8 cellular contexts compared by ENCODE assay signal in the genomic region with DNA sequence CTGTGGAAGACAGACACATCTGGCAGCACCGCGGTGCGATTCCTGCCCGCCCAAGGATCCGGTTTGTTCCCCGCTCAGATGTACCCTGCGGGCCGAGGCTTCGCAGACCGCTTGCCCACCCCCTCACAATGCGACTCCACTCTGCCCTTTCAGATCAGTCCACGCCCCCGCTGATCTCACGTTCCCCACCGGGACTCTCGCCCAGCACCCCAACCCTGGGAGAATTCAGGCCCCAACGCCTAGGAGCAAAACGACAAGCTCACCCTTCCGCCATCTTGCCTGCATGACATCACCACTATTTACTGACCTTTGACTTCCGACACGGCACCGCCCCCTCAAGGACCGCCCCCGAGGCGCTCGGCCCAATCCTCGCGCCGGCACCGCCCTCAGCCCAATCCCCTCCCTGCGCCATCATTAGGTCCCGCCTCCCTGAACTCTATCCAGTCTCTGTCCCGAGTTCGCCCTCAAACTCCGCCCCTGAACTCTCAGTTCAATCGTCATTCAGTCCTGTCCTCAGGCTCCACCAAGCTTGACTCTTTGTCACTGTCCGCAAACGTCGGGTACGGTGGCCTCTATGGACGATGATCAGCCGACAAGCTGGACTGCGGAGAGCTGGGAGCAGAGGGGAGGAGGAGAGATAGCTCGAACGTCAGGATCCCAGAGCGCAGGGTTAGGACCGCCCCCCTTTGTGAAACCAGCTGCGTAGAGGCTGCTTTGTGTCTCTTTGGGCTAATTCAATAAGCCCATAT. TPM values are rescaled to one million over a fixed set of nuclear protein-coding genes. Genes with fewer than 3 reads are reported as not detected.
DNase-seq lines count a peak whose midpoint lies in the region; ATAC-seq and TF ChIP-seq lines count a peak whose summit lies in the region.

A gene with protein sequence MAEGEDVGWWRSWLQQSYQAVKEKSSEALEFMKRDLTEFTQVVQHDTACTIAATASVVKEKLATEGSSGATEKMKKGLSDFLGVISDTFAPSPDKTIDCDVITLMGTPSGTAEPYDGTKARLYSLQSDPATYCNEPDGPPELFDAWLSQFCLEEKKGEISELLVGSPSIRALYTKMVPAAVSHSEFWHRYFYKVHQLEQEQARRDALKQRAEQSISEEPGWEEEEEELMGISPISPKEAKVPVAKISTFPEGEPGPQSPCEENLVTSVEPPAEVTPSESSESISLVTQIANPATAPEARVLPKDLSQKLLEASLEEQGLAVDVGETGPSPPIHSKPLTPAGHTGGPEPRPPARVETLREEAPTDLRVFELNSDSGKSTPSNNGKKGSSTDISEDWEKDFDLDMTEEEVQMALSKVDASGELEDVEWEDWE (minus strand): TSS at position 301 of the 749 bp plus-strand sequence. CDS start 27 bp downstream, at position 274.

- H3K36me3 Mint-ChIP-seq in activated naive CD8-positive, alpha-beta T cell treated with anti-CD3 and anti-CD28 coated beads, Interleukin-2, amount 10 ng/mL, durations not matched to agents 7 days and 5 days: no peaks in the 10 kb centered on the region
- no peaks in the 10 kb centered on the region for H3K36me3 Mint-ChIP-seq in glutamatergic neuron (ENCODE audit: unreplicated experiment)

- H3K27ac ChIP-seq in SU-DHL-6 (ENCODE audit: low read depth, low read length) (no peak within 1 kb of the TSS), osteoblast (ENCODE audit: low read depth, low read length) (peak within 1 kb of the TSS; percentile 89), thoracic aorta (peak within 1 kb of the TSS; percentile 85 to 92)

- ATAC-seq in HG02678 (IDR thresholded peaks at IDR 0.05; ENCODE audit: unreplicated experiment) (peak; percentile 96), thoracic aorta (ENCODE audit: insufficient number of reproducible peaks, low FRiP score, low read depth) (peak; percentile 98)
- peak; percentile 96 for ATAC-seq in activated naive CD8-positive, alpha-beta T cell treated with anti-CD3 and anti-CD28 coated beads, Interleukin-2, amount 10 ng/mL, durations not matched to agents 7 days and 5 days (ENCODE audit: low read depth)

- H3K4me3 Mint-ChIP-seq in activated naive CD8-positive, alpha-beta T cell treated with anti-CD3 and anti-CD28 coated beads, Interleukin-2, amount 10 ng/mL, durations not matched to agents 7 days and 5 days: peak within 1 kb of the TSS; percentile 100
- peak within 1 kb of the TSS; percentile 100 for H3K4me3 Mint-ChIP-seq in glutamatergic neuron (ENCODE audit: unreplicated experiment)

- POLR2A ChIA-PET in activated naive CD8-positive, alpha-beta T cell treated with anti-CD3 and anti-CD28 coated beads, Interleukin-2, amount 10 ng/mL, durations not matched to agents 7 days and 5 days (lab: Charles Lee): interaction anchor here (0.5 to 1.6 kb wide), 19 partner anchors 12 to 1067 kb away, joined by 3 to 10 read pairs (median 4); a partner anchor contains a TSS

- H3K4me1 Mint-ChIP-seq in activated naive CD8-positive, alpha-beta T cell treated with anti-CD3 and anti-CD28 coated beads, Interleukin-2, amount 10 ng/mL, durations not matched to agents 7 days and 5 days: peaks cover 10% of the 10 kb centered on the region
- peaks cover 10% of the 10 kb centered on the region for H3K4me1 Mint-ChIP-seq in glutamatergic neuron (ENCODE audit: low read depth, unreplicated experiment)

- no peaks in the 10 kb centered on the region for H3K36me3 ChIP-seq in SU-DHL-6 (ENCODE audit: low read length)
- H3K36me3 ChIP-seq in osteoblast (ENCODE audit: insufficient read depth, low read length): peaks cover 19% of the 10 kb centered on the region
- H3K36me3 ChIP-seq in thoracic aorta: peaks cover 18% of the 10 kb centered on the region

- peaks cover 2% of the 10 kb centered on the region for H3K27me3 Mint-ChIP-seq in activated naive CD8-positive, alpha-beta T cell treated with anti-CD3 and anti-CD28 coated beads, Interleukin-2, amount 10 ng/mL, durations not matched to agents 7 days and 5 days
- peaks cover 13% of the 10 kb centered on the region for H3K27me3 Mint-ChIP-seq in glutamatergic neuron (ENCODE audit: unreplicated experiment)

- H3K9me3 Mint-ChIP-seq in activated naive CD8-positive, alpha-beta T cell treated with anti-CD3 and anti-CD28 coated beads, Interleukin-2, amount 10 ng/mL, durations not matched to agents 7 days and 5 days: no peaks in the 10 kb centered on the region
- peaks cover 16% of the 10 kb centered on the region for H3K9me3 Mint-ChIP-seq in glutamatergic neuron (ENCODE audit: unreplicated experiment)

- H3K9me2 ChIP-seq in SU-DHL-6 (replicated peaks; ENCODE audit: insufficient read depth, low read length): no peaks in the 10 kb centered on the region

- peaks cover 19% of the 10 kb centered on the region for H3K4me1 ChIP-seq in osteoblast (ENCODE audit: insufficient read depth, low read length)
- H3K4me1 ChIP-seq in thoracic aorta (ENCODE audit: control insufficient read depth in 1 of 2, low read depth in 2 of 2): peaks cover 20 to 35% of the 10 kb centered on the region in 2 donors

- no peaks in the 10 kb centered on the region for H3K27me3 ChIP-seq in SU-DHL-6 (ENCODE audit: low read length)
- H3K27me3 ChIP-seq in osteoblast (ENCODE audit: insufficient read depth, low read length): no peaks in the 10 kb centered on the region
- no peaks in the 10 kb centered on the region for H3K27me3 ChIP-seq in thoracic aorta (replicated peaks; ENCODE audit: insufficient read depth)

- H3K27ac Mint-ChIP-seq in activated naive CD8-positive, alpha-beta T cell treated with anti-CD3 and anti-CD28 coated beads, Interleukin-2, amount 10 ng/mL, durations not matched to agents 7 days and 5 days: peak within 1 kb of the TSS; percentile 99
- peak within 1 kb of the TSS; percentile 99 for H3K27ac Mint-ChIP-seq in glutamatergic neuron (ENCODE audit: unreplicated experiment)

- no peaks in the 10 kb centered on the region for H3F3A ChIP-seq in SU-DHL-6 (ENCODE audit: insufficient read depth)

- TF ChIP-seq CTCF in SU-DHL-6 (IDR thresholded peaks at IDR 0.05; ENCODE audit: insufficient read depth, low read length, poor library complexity, severe bottlenecking) (no peak), glutamatergic neuron (IDR thresholded peaks at IDR 0.05; ENCODE audit: partially characterized antibody, unreplicated experiment) (no peak), osteoblast (IDR thresholded peaks at IDR 0.05; ENCODE audit: extremely low read depth, low read depth, low read length) (no peak), thoracic aorta (IDR thresholded peaks at IDR 0.05) (no peak)

- TF ChIP-seq POLR2A in GM10847 (IDR thresholded peaks at IDR 0.05; ENCODE audit: extremely low read depth, insufficient read length): peak; percentile 76

- H3K4me2 ChIP-seq in SU-DHL-6 (ENCODE audit: low read depth, low read length, poor library complexity, severe bottlenecking) (peak within 1 kb of the TSS; percentile 87), osteoblast (ENCODE audit: insufficient read depth, low read length) (peak within 1 kb of the TSS; percentile 90)

- H3K79me2 ChIP-seq in SU-DHL-6 (ENCODE audit: insufficient read depth, low read length): no peaks in the 10 kb centered on the region
- peaks cover 45% of the 10 kb centered on the region for H3K79me2 ChIP-seq in osteoblast (ENCODE audit: insufficient read depth, low read length)

- DNase-seq in NCI-H128 (lab: John Stamatoyannopoulos, UW; ENCODE audit: unreplicated experiment): peak; percentile 99
- DNase-seq in activated naive CD8-positive, alpha-beta T cell treated with anti-CD3 and anti-CD28 coated beads, Interleukin-2, amount 10 ng/mL, durations not matched to agents 7 days and 5 days: peak; percentile 98
- peak; percentile 99 for DNase-seq in glutamatergic neuron
- peak; percentile 93 for DNase-seq in osteoblast (ENCODE audit: insufficient read length, low spot score, missing footprints)
- DNase-seq in thoracic aorta (ENCODE audit: low spot score): peak; percentile 96

- no peaks in the 10 kb centered on the region for H3K9me3 ChIP-seq in SU-DHL-6 (ENCODE audit: insufficient read depth, low read length)
- H3K9me3 ChIP-seq in osteoblast (ENCODE audit: low read depth, low read length): no peaks in the 10 kb centered on the region
- no peaks in the 10 kb centered on the region for H3K9me3 ChIP-seq in thoracic aorta

- H4K20me1 ChIP-seq in SU-DHL-6 (ENCODE audit: low read depth, low read length) (no peaks in the 10 kb centered on the region), osteoblast (ENCODE audit: insufficient read depth, low read length) (peaks cover 11% of the 10 kb centered on the region)

- H3K4me3 ChIP-seq in SU-DHL-6 (ENCODE audit: insufficient read depth, low read length, poor library complexity, severe bottlenecking) (peak within 1 kb of the TSS; percentile 69), osteoblast (ENCODE audit: insufficient read depth, low read length) (peak within 1 kb of the TSS; percentile 84), thoracic aorta (peak within 1 kb of the TSS; percentile 82)

- H3K9ac ChIP-seq in SU-DHL-6 (ENCODE audit: low read length): peak within 1 kb of the TSS; percentile 65

- H2AFZ ChIP-seq in SU-DHL-6 (ENCODE audit: low read depth, low read length, severe bottlenecking) (peak within 1 kb of the TSS; percentile 96), osteoblast (ENCODE audit: low read length) (peak within 1 kb of the TSS; percentile 97)

RNA-seq across cellular contexts. Expression of the gene that starts here (rescaled TPM):
- total RNA-seq in activated naive CD8-positive, alpha-beta T cell treated with anti-CD3 and anti-CD28 coated beads, Interleukin-2, amount 10 ng/mL, durations not matched to agents 7 days and 5 days: 10 to 100 TPM; 58.0 to 63.2 TPM
- total RNA-seq in glutamatergic neuron (ENCODE audit: unreplicated experiment) (161 TPM), osteoblast (68.0 and 69.0 TPM in 2 replicates), thoracic aorta (10 to 100 TPM; 70.8 to 84.9 TPM)
